8 cellular contexts compared by ENCODE assay signal in genomic region chr9:111152614-111153013, GRCh38.
"Had no signal": no experiment of that assay in that cellular context is flagged by ENCODE, and none has a peak within 500 bp of the region (broad histone marks: within the 10 kb centered on the region; RNA-seq: fewer than 3 reads in every experiment).

No MANE protein-coding gene starts in this region.

- H3K4me3 ChIP-seq: GM23248, HAP-1 had no signal

- H3K9ac ChIP-seq: GM23248 had no signal

- H3K27ac ChIP-seq: GM23248, HL-60 had no signal

- H3K36me3 ChIP-seq: HAP-1 had no signal

- ATAC-seq: HepG2 had no signal

- H3K4me1 ChIP-seq: HAP-1 had no signal

- DNase-seq: GM23248, GOT3, H7, HFFc6, KBM-7 had no signal

- H2AFZ ChIP-seq: GM23248 had no signal

- H3K9me3 ChIP-seq: HAP-1 had no signal
